8 cellular contexts compared by ENCODE assay signal in genomic region chr18:24413148-24413547, GRCh38. TPM values are rescaled to one million over a fixed set of nuclear protein-coding genes. Genes with fewer than 3 reads are reported as not detected.
DNase-seq lines count a peak whose midpoint lies in the region; ATAC-seq, FAIRE-seq and TF ChIP-seq lines count a peak whose summit lies in the region.

No MANE protein-coding gene starts in this region.

- H3K9me3 ChIP-seq in lower lobe of right lung = no peaks in the 10 kb centered on the region

- peak; percentile 29 for DNase-seq in COR-L47 (lab: John Stamatoyannopoulos, UW)
- DNase-seq in dorsolateral prefrontal cortex = peak in 1 of 10 donors; percentile 18
- DNase-seq in lower lobe of right lung = no peak
- DNase-seq in urothelium cell line (ENCODE audit: low spot score) = no peak
- no peak for DNase-seq in H54 (ENCODE audit: insufficient read length, low spot score)
- no peak for DNase-seq in inferior parietal cortex (ENCODE audit: extremely low spot score)
- no peak for DNase-seq in mucosa of gallbladder (ENCODE audit: low spot score)

- no peaks in the 10 kb centered on the region for H3K36me3 ChIP-seq in lower lobe of right lung

- H3K27ac ChIP-seq in dorsolateral prefrontal cortex (no peak overlapping the region), lower lobe of right lung (no peak overlapping the region)

- no peak for ATAC-seq in lower lobe of right lung

- TF ChIP-seq EP300 in Ishikawa (IDR thresholded peaks at IDR 0.05; ENCODE audit: borderline replicate concordance) = no peak

- peak; percentile 26; the same call in 1 of the 2 replicates for TF ChIP-seq RAD21 in Ishikawa (IDR thresholded peaks at IDR 0.05; ENCODE audit: low read depth)

- H3K27me3 ChIP-seq in dorsolateral prefrontal cortex (peaks cover 0 to 3% (median 0%) of the 10 kb centered on the region in 45 donors), lower lobe of right lung (ENCODE audit: low read depth) (peaks cover 6% of the 10 kb centered on the region)

- intact Hi-C loops in dorsolateral prefrontal cortex (cut with DNase I) (loop anchor here in 1 of 2 donors (5.0 kb wide), 1 partner anchor 56 kb away; no protein-coding TSS in a partner anchor), lower lobe of right lung (cut with DNase I) (no loop called here)

- no peaks in the 10 kb centered on the region for H3K4me1 ChIP-seq in lower lobe of right lung

- no peak for TF ChIP-seq POLR2A in H54 (IDR thresholded peaks at IDR 0.05; ENCODE audit: low read depth, low read length)

- FAIRE-seq in urothelium cell line (lab: Jason Lieb, UNC) (no peak), H54 (lab: Jason Lieb, UNC) (no peak)

- TF ChIP-seq CTCF in dorsolateral prefrontal cortex (IDR thresholded peaks at IDR 0.05 in 54 of 56, conservative IDR thresholded peaks at IDR 0.05 in 2 of 56; ENCODE audit: low read depth in 1 of 56, partially characterized antibody in 56 of 56) (peak in 37 of 56 donors; percentile 10 to 56 (median 31)), lower lobe of right lung (IDR thresholded peaks at IDR 0.05) (peak; percentile 11)

- no peak overlapping the region for H3K4me3 ChIP-seq in dorsolateral prefrontal cortex
- H3K4me3 ChIP-seq in lower lobe of right lung = no peak overlapping the region

TF ChIP-seq in Ishikawa, 13 proteins besides CTCF, POLR2A, EP300 and RAD21:
- TF ChIP-seq CEBPB (IDR thresholded peaks at IDR 0.05) = no peak
- TF ChIP-seq CREB1 (IDR thresholded peaks at IDR 0.05; ENCODE audit: low read depth) = no peak
- TF ChIP-seq MAX (IDR thresholded peaks at IDR 0.05) = no peak
- no peak for TF ChIP-seq TEAD4 (IDR thresholded peaks at IDR 0.05)
- TF ChIP-seq YY1 (IDR thresholded peaks at IDR 0.05; ENCODE audit: low read depth) = no peak
- TF ChIP-seq NFIC (IDR thresholded peaks at IDR 0.05) = no peak
- no peak for TF ChIP-seq TCF12 (IDR thresholded peaks at IDR 0.05; ENCODE audit: low read depth)
- no peak for TF ChIP-seq ZBTB7A (IDR thresholded peaks at IDR 0.05; ENCODE audit: low read depth)
- TF ChIP-seq, protein P1, sequence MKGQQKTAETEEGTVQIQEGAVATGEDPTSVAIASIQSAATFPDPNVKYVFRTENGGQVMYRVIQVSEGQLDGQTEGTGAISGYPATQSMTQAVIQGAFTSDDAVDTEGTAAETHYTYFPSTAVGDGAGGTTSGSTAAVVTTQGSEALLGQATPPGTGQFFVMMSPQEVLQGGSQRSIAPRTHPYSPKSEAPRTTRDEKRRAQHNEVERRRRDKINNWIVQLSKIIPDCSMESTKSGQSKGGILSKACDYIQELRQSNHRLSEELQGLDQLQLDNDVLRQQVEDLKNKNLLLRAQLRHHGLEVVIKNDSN (IDR thresholded peaks at IDR 0.05) = no peak
- TF ChIP-seq TAF1 (IDR thresholded peaks at IDR 0.05; ENCODE audit: low read depth) = no peak
- TF ChIP-seq EGR1 (IDR thresholded peaks at IDR 0.05) = no peak
- TF ChIP-seq, protein P2, sequence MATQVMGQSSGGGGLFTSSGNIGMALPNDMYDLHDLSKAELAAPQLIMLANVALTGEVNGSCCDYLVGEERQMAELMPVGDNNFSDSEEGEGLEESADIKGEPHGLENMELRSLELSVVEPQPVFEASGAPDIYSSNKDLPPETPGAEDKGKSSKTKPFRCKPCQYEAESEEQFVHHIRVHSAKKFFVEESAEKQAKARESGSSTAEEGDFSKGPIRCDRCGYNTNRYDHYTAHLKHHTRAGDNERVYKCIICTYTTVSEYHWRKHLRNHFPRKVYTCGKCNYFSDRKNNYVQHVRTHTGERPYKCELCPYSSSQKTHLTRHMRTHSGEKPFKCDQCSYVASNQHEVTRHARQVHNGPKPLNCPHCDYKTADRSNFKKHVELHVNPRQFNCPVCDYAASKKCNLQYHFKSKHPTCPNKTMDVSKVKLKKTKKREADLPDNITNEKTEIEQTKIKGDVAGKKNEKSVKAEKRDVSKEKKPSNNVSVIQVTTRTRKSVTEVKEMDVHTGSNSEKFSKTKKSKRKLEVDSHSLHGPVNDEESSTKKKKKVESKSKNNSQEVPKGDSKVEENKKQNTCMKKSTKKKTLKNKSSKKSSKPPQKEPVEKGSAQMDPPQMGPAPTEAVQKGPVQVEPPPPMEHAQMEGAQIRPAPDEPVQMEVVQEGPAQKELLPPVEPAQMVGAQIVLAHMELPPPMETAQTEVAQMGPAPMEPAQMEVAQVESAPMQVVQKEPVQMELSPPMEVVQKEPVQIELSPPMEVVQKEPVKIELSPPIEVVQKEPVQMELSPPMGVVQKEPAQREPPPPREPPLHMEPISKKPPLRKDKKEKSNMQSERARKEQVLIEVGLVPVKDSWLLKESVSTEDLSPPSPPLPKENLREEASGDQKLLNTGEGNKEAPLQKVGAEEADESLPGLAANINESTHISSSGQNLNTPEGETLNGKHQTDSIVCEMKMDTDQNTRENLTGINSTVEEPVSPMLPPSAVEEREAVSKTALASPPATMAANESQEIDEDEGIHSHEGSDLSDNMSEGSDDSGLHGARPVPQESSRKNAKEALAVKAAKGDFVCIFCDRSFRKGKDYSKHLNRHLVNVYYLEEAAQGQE (IDR thresholded peaks at IDR 0.05; ENCODE audit: low read depth) = no peak

RNA-seq across cellular contexts. Expression of gene IMPACT, which starts 13.3 kb away (rescaled TPM):
- total RNA-seq in dorsolateral prefrontal cortex (10 to 100 TPM; 11.2 to 34.4 (median 22.7) TPM), lower lobe of right lung (25.6 TPM), mucosa of gallbladder (25.9 TPM)

RNA-seq across cellular contexts. Expression of gene OSBPL1A, which starts 15.5 kb away (rescaled TPM):
- total RNA-seq in dorsolateral prefrontal cortex (100 to 1,000 TPM; 142 to 238 (median 196) TPM), lower lobe of right lung (50.6 TPM), mucosa of gallbladder (33.6 TPM)

RNA-seq across cellular contexts. Expression of gene HRH4, which starts 47.3 kb away (rescaled TPM):
- total RNA-seq in dorsolateral prefrontal cortex (1 to 10 TPM in 3 of 120 experiments, under 1 TPM in 39, not detected in 78; 0.11 to 1.3 (median 0.38) TPM), lower lobe of right lung (2.0 TPM), mucosa of gallbladder (not detected)
